Comparison of ENCODE assay signal across 16 cellular contexts in genomic region chr12:87467893-87468292, GRCh38.
DNase-seq lines count a peak whose midpoint lies in the region; ATAC-seq and TF ChIP-seq lines count a peak whose summit lies in the region.
"Had no signal": no experiment of that assay in that cellular context is flagged by ENCODE, and none has a peak within 500 bp of the region (broad histone marks: within the 10 kb centered on the region; RNA-seq: fewer than 3 reads in every experiment).

No MANE protein-coding gene starts in this region.

- H3K18ac ChIP-seq in H9 (ENCODE audit: insufficient read length, low read depth, low read length): no peak overlapping the region

- no peaks in the 10 kb centered on the region for H3K79me1 ChIP-seq in H9 (ENCODE audit: insufficient read depth, low read depth, low read length, poor library complexity, severe bottlenecking)

- no peak overlapping the region for H4K8ac ChIP-seq in H9 (replicated peaks; ENCODE audit: insufficient read length, low read depth, low read length)

- no peak overlapping the region for H3K14ac ChIP-seq in H9 (ENCODE audit: insufficient read depth, low read length)

- H3K79me2 ChIP-seq in H9 (ENCODE audit: insufficient read depth, low read length): no peaks in the 10 kb centered on the region

- no peaks in the 10 kb centered on the region for H3K23me2 ChIP-seq in H9 (ENCODE audit: insufficient read length, low read depth, low read length, poor library complexity, severe bottlenecking)

- H3K9me3 ChIP-seq in H9 (ENCODE audit: control insufficient read depth, low read depth, low read length) (no peaks in the 10 kb centered on the region), RWPE2 (ENCODE audit: severe bottlenecking) (no peaks in the 10 kb centered on the region)
- H3K9me3 ChIP-seq in CD8-positive, alpha-beta memory T cell (ENCODE audit: low read length): no peaks in the 10 kb centered on the region
- H3K9me3 ChIP-seq: BLaER1 treated with 17β-estradiol and CSF1 and Interleukin-3, amounts not matched to agents 10 nM and 100 nM had no signal

- H3K9ac ChIP-seq in H9 (ENCODE audit: extremely low read depth, insufficient read length, low read length): no peak overlapping the region
- H3K9ac ChIP-seq: BLaER1 treated with 17β-estradiol and CSF1 and Interleukin-3, amounts not matched to agents 10 nM and 100 nM had no signal

- no peaks in the 10 kb centered on the region for H4K20me1 ChIP-seq in H9 (ENCODE audit: control insufficient read depth, insufficient read depth, insufficient read length)
- H4K20me1 ChIP-seq: BLaER1 treated with 17β-estradiol and CSF1 and Interleukin-3, amounts not matched to agents 10 nM and 100 nM had no signal

- H3K4me2 ChIP-seq in H9 (ENCODE audit: insufficient read depth, insufficient read length, low read length): no peak overlapping the region
- H3K4me2 ChIP-seq: BLaER1 treated with 17β-estradiol and CSF1 and Interleukin-3, amounts not matched to agents 10 nM and 100 nM; PC-9 had no signal

- H2BK120ac ChIP-seq in H9 (ENCODE audit: low read depth, low read length, poor library complexity, severe bottlenecking): no peak overlapping the region

- no peaks in the 10 kb centered on the region for H3K27me3 Mint-ChIP-seq in H9 (ENCODE audit: low read depth)
- H3K27me3 Mint-ChIP-seq in CD8-positive, alpha-beta memory T cell: peaks cover 0 to 2% of the 10 kb centered on the region in 2 donors

- H3K56ac ChIP-seq in H9 (ENCODE audit: insufficient read length, low read depth, low read length): no peak overlapping the region

- H3T11ph ChIP-seq in H9 (ENCODE audit: low read length): no peak overlapping the region

- no peak overlapping the region for H3K4ac ChIP-seq in H9 (ENCODE audit: low read depth, low read length)

- H2AK5ac ChIP-seq in H9 (ENCODE audit: insufficient read length, low read length): no peak overlapping the region

- 0 out of 7 replicates have a peak overlapping the region, but pooled peaks of 1 of the 3 experiments have one; percentile 5 for H3K27ac Mint-ChIP-seq in H9
- no peak overlapping the region for H3K27ac Mint-ChIP-seq in CD8-positive, alpha-beta memory T cell
- H3K27ac Mint-ChIP-seq: CD8-positive, alpha-beta T cell; HFFc6 had no signal

- CTCF ChIA-PET in CD8-positive, alpha-beta memory T cell (lab: Charles Lee): no interaction called here

- H2BK5ac ChIP-seq in H9 (ENCODE audit: insufficient read length, low read length): no peak overlapping the region

- H3K23ac ChIP-seq in H9 (ENCODE audit: insufficient read length, low read depth, low read length): no peak overlapping the region

- H4K5ac ChIP-seq in H9 (ENCODE audit: insufficient read length, low read depth, low read length): no peak overlapping the region

- no peaks in the 10 kb centered on the region for H3K27me3 ChIP-seq in H9 (ENCODE audit: insufficient read depth, low read length)
- H3K27me3 ChIP-seq in RWPE2 (ENCODE audit: insufficient read depth, poor library complexity, severe bottlenecking): no peaks in the 10 kb centered on the region
- no peaks in the 10 kb centered on the region for H3K27me3 ChIP-seq in CD8-positive, alpha-beta memory T cell (ENCODE audit: insufficient read depth, low read length, poor library complexity, severe bottlenecking)
- H3K27me3 ChIP-seq: BLaER1 treated with 17β-estradiol and CSF1 and Interleukin-3, amounts not matched to agents 10 nM and 100 nM had no signal

- H2BK12ac ChIP-seq in H9 (ENCODE audit: insufficient read length, low read depth, low read length): no peak overlapping the region

- ATAC-seq in RWPE2 (ENCODE audit: low read depth) (0 out of 3 replicates have a peak, but pooled peaks have one; percentile 19), HG03196 (IDR thresholded peaks at IDR 0.05; ENCODE audit: unreplicated experiment) (no peak)
- ATAC-seq: CD8-positive, alpha-beta T cell had no signal

- peak; percentile 36 for DNase-seq in H9
- DNase-seq in RWPE2 (ENCODE audit: low spot score): no peak
- peak; percentile 68 for DNase-seq in iPS DF 4.7 (ENCODE audit: extremely low read depth, low spot score)
- no peak for DNase-seq in CD8-positive, alpha-beta memory T cell
- DNase-seq in stimulated activated CD4-positive, alpha-beta T cell treated with anti-CD3 and anti-CD28 coated beads, Interleukin-4, amount 100 ng/mL, for 4 hours: no peak
- no peak for DNase-seq in NCI-H1092 (lab: John Stamatoyannopoulos, UW)
- DNase-seq: CD8-positive, alpha-beta T cell; HFFc6; NCI-H1105 treated with DMSO at 0.1 percent for 48 hours; NCI-H187 treated with DMSO at 0.1 percent for 48 hours; NCI-H226; NCI-H524; PC-9 had no signal

- H3K4me1 Mint-ChIP-seq in H9: peaks cover 28 to 31% of the 10 kb centered on the region in 2 experiments
- H3K4me1 Mint-ChIP-seq in CD8-positive, alpha-beta memory T cell: no peaks in the 10 kb centered on the region

- H4K91ac ChIP-seq in H9 (ENCODE audit: insufficient read length, low read depth, low read length): no peak overlapping the region

- H3K4me3 Mint-ChIP-seq in H9: peak overlapping the region in 1 of 2 experiments; percentile 7; a peak in 1 of 5 replicates
- no peak overlapping the region for H3K4me3 Mint-ChIP-seq in CD8-positive, alpha-beta memory T cell
- H3K4me3 Mint-ChIP-seq: CD8-positive, alpha-beta T cell; HFFc6 had no signal

- H2BK15ac ChIP-seq in H9 (ENCODE audit: low read depth, low read length): no peak overlapping the region

- H3K36me3 ChIP-seq in RWPE2 (ENCODE audit: low read depth): no peaks in the 10 kb centered on the region
- no peaks in the 10 kb centered on the region for H3K36me3 ChIP-seq in CD8-positive, alpha-beta memory T cell (ENCODE audit: insufficient read depth, low read length)
- H3K36me3 ChIP-seq: BLaER1 treated with 17β-estradiol and CSF1 and Interleukin-3, amounts not matched to agents 10 nM and 100 nM had no signal

- H3K36me3 Mint-ChIP-seq in H9 (ENCODE audit: insufficient read depth in 1 of 3, low read depth in 3 of 3): peaks cover 0 to 3% (median 0%) of the 10 kb centered on the region in 3 experiments; a peak in 2 of 7 replicates
- H3K36me3 Mint-ChIP-seq in CD8-positive, alpha-beta memory T cell: no peaks in the 10 kb centered on the region
- H3K36me3 Mint-ChIP-seq: CD8-positive, alpha-beta T cell had no signal

- H3K27ac ChIP-seq in H9 (ENCODE audit: insufficient read length, low read depth, low read length) (no peak overlapping the region), RWPE2 (ENCODE audit: poor library complexity, severe bottlenecking) (no peak overlapping the region)
- H3K27ac ChIP-seq in CD8-positive, alpha-beta memory T cell (ENCODE audit: low read depth, low read length): no peak overlapping the region
- H3K27ac ChIP-seq: BLaER1 treated with 17β-estradiol and CSF1 and Interleukin-3, amounts not matched to agents 10 nM and 100 nM; PC-9; RWPE1 had no signal

- H3K9me3 Mint-ChIP-seq in H9: no peaks in the 10 kb centered on the region
- peaks cover 2 to 17% (median 6%) of the 10 kb centered on the region in 5 donors for H3K9me3 Mint-ChIP-seq in CD8-positive, alpha-beta memory T cell
- H3K9me3 Mint-ChIP-seq: CD8-positive, alpha-beta T cell had no signal

- H2BK20ac ChIP-seq in H9 (ENCODE audit: low read depth, low read length, poor library complexity, severe bottlenecking): no peak overlapping the region

- POLR2A ChIA-PET in CD8-positive, alpha-beta memory T cell (lab: Charles Lee): no interaction called here

- H3K4me1 ChIP-seq in H9 (ENCODE audit: insufficient read depth, low read length) (no peaks in the 10 kb centered on the region), RWPE2 (ENCODE audit: insufficient read depth, poor library complexity, severe bottlenecking) (no peaks in the 10 kb centered on the region)
- H3K4me1 ChIP-seq in CD8-positive, alpha-beta memory T cell (ENCODE audit: insufficient read depth, low read length): no peaks in the 10 kb centered on the region
- H3K4me1 ChIP-seq: BLaER1 treated with 17β-estradiol and CSF1 and Interleukin-3, amounts not matched to agents 10 nM and 100 nM had no signal

- H3K4me3 ChIP-seq in RWPE2 (ENCODE audit: severe bottlenecking): no peak overlapping the region
- no peak overlapping the region for H3K4me3 ChIP-seq in CD8-positive, alpha-beta memory T cell (ENCODE audit: low read length)
- H3K4me3 ChIP-seq: BLaER1 treated with 17β-estradiol and CSF1 and Interleukin-3, amounts not matched to agents 10 nM and 100 nM; PC-9 had no signal

- TF ChIP-seq CTCF in H9 (conservative IDR thresholded peaks at IDR 0.05) (no peak), RWPE2 (IDR thresholded peaks at IDR 0.05; ENCODE audit: poor library complexity, severe bottlenecking) (no peak)

- H2AFZ ChIP-seq in H9 (ENCODE audit: low read length): no peak overlapping the region
- H2AFZ ChIP-seq: PC-9 had no signal

Comparison
In these comparisons a context has a peak if more than half of its experiments do, and no peak if none do; other contexts are left out.
1. DNase-seq: peak in H9 (single experiment) and iPS DF 4.7 (single experiment); none in RWPE2 (single experiment), CD8-positive, alpha-beta memory T cell (0 of 5), stimulated activated CD4-positive, alpha-beta T cell treated with anti-CD3 and anti-CD28 coated beads, Interleukin-4, amount 100 ng/mL, for 4 hours (0 of 2) and NCI-H1092 (single experiment).